1 cellular context compared by ENCODE assay signal in the genomic region with DNA sequence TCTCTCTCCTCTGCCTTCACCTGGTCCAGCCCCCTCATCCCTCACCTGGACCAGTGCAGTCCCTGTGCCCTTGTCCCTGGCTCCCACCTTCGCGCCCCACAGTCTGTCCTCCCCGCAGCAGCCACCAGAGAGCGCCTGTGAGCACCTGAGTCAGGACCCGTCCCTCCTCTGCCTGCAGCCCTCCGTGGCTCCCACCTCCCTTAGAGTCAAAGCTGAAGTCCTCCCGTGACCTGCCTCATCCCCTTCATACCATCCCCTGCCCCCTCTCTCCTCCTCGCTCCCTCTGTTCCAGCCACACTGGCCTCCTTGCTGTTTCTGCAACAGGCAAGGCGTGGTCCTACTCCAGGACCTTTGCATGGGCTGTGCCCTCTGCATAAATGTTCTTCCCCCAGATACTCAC.
TF ChIP-seq lines count a peak whose summit lies in the region.

No MANE protein-coding gene starts in this region.

TF ChIP-seq in GM12878, 131 proteins besides CTCF, POLR2A, EP300 and RAD21 (continued from another document):
- TF ChIP-seq, protein P1, sequence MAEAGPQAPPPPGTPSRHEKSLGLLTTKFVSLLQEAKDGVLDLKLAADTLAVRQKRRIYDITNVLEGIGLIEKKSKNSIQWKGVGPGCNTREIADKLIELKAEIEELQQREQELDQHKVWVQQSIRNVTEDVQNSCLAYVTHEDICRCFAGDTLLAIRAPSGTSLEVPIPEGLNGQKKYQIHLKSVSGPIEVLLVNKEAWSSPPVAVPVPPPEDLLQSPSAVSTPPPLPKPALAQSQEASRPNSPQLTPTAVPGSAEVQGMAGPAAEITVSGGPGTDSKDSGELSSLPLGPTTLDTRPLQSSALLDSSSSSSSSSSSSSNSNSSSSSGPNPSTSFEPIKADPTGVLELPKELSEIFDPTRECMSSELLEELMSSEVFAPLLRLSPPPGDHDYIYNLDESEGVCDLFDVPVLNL (IDR thresholded peaks at IDR 0.05; ENCODE audit: low read depth, low read length) = no peak
- TF ChIP-seq ZNF217 (IDR thresholded peaks at IDR 0.05) (no peak), PAX5 (IDR thresholded peaks at IDR 0.05; ENCODE audit: borderline replicate concordance, low read depth, low read length) (no peak)
